1 cellular context compared by ENCODE assay signal in genomic region chr14:55191101-55191880, GRCh38.
TF ChIP-seq lines count a peak whose summit lies in the region.

Gene DLGAP5 (minus strand): TSS chr14:55191585. CDS start chr14:55189179, 2,406 bp downstream.

TF ChIP-seq in HepG2, 621 proteins besides CTCF, POLR2A, EP300 and RAD21 (continued from another document):
- TF ChIP-seq U2AF2 (IDR thresholded peaks at IDR 0.05; ENCODE audit: low read depth, low read length), result no peak
- TF ChIP-seq ZBTB3 (CRISPR knock-in tag; IDR thresholded peaks at IDR 0.05; ENCODE audit: borderline replicate concordance, low read depth), result no peak
- no peak for TF ChIP-seq ZNF607 (CRISPR knock-in tag; IDR thresholded peaks at IDR 0.05; ENCODE audit: borderline replicate concordance)
- no peak for TF ChIP-seq ZFP62 (CRISPR knock-in tag; IDR thresholded peaks at IDR 0.05)
- no peak for TF ChIP-seq ZNF264 (CRISPR knock-in tag; IDR thresholded peaks at IDR 0.05)
- peak; percentile 57 for TF ChIP-seq FOXK2 (IDR thresholded peaks at IDR 0.05)
- TF ChIP-seq TCF7L2 (IDR thresholded peaks at IDR 0.05; ENCODE audit: low read depth, low read length), result no peak
- TF ChIP-seq FIP1L1 (IDR thresholded peaks at IDR 0.05; ENCODE audit: borderline replicate concordance, insufficient read depth, low read depth, low read length), result no peak
- TF ChIP-seq ZNF331 (CRISPR knock-in tag; IDR thresholded peaks at IDR 0.05), result 0 out of 2 replicates have a peak, but pooled peaks have one; percentile 38
- peak; percentile 66 for TF ChIP-seq HNRNPLL (IDR thresholded peaks at IDR 0.05; ENCODE audit: low read depth, low read length, poor library complexity, severe bottlenecking)
- no peak for TF ChIP-seq ZNF557 (CRISPR knock-in tag; IDR thresholded peaks at IDR 0.05)
